In genomic region chr16:75486666-75487313, GRCh38 we compare ENCODE assay signal across 1 cellular context.
TF ChIP-seq lines count a peak whose summit lies in the region.

No MANE protein-coding gene starts in this region.

TF ChIP-seq in HepG2, 621 proteins besides CTCF, POLR2A, EP300 and RAD21:
- TF ChIP-seq ZNF546 (CRISPR knock-in tag; conservative IDR thresholded peaks at IDR 0.05) (no peak), TP53 (CRISPR knock-in tag; conservative IDR thresholded peaks at IDR 0.05) (no peak), BORCS8-MEF2B (CRISPR knock-in tag; IDR thresholded peaks at IDR 0.05) (no peak), TFDP1 (CRISPR knock-in tag; IDR thresholded peaks at IDR 0.05; ENCODE audit: borderline replicate concordance) (no peak), KLF12 (CRISPR knock-in tag; IDR thresholded peaks at IDR 0.05; ENCODE audit: borderline replicate concordance) (no peak), ZBTB40 (IDR thresholded peaks at IDR 0.05) (no peak), ZBTB40 (CRISPR knock-in tag; IDR thresholded peaks at IDR 0.05) (no peak), ZNF629 (CRISPR knock-in tag; conservative IDR thresholded peaks at IDR 0.05) (no peak), KDM3A (CRISPR knock-in tag; IDR thresholded peaks at IDR 0.05; ENCODE audit: low read depth) (no peak), REXO4 (CRISPR knock-in tag; IDR thresholded peaks at IDR 0.05; ENCODE audit: borderline replicate concordance) (no peak), NR2F2 (IDR thresholded peaks at IDR 0.05; ENCODE audit: borderline replicate concordance, low read depth) (no peak), HOXD1 (CRISPR knock-in tag; IDR thresholded peaks at IDR 0.05) (no peak), ZNF598 (CRISPR knock-in tag; IDR thresholded peaks at IDR 0.05; ENCODE audit: borderline replicate concordance) (no peak), CBX2 (IDR thresholded peaks at IDR 0.05; ENCODE audit: low read depth, low read length) (no peak), CBX2 (CRISPR knock-in tag; IDR thresholded peaks at IDR 0.05; ENCODE audit: low read depth) (no peak), CERS6 (CRISPR knock-in tag; IDR thresholded peaks at IDR 0.05) (no peak), TFAP4 (IDR thresholded peaks at IDR 0.05; ENCODE audit: borderline replicate concordance, low read depth) (no peak), MATR3 (CRISPR knock-in tag; IDR thresholded peaks at IDR 0.05) (no peak), NFE2 (CRISPR knock-in tag; IDR thresholded peaks at IDR 0.05) (no peak)
- TF ChIP-seq, protein P1, sequence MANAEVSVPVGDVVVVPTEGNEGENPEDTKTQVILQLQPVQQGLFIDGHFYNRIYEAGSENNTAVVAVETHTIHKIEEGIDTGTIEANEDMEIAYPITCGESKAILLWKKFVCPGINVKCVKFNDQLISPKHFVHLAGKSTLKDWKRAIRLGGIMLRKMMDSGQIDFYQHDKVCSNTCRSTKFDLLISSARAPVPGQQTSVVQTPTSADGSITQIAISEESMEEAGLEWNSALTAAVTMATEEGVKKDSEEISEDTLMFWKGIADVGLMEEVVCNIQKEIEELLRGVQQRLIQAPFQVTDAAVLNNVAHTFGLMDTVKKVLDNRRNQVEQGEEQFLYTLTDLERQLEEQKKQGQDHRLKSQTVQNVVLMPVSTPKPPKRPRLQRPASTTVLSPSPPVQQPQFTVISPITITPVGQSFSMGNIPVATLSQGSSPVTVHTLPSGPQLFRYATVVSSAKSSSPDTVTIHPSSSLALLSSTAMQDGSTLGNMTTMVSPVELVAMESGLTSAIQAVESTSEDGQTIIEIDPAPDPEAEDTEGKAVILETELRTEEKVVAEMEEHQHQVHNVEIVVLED (CRISPR knock-in tag; IDR thresholded peaks at IDR 0.05; ENCODE audit: borderline replicate concordance): no peak
- TF ChIP-seq, protein P2, sequence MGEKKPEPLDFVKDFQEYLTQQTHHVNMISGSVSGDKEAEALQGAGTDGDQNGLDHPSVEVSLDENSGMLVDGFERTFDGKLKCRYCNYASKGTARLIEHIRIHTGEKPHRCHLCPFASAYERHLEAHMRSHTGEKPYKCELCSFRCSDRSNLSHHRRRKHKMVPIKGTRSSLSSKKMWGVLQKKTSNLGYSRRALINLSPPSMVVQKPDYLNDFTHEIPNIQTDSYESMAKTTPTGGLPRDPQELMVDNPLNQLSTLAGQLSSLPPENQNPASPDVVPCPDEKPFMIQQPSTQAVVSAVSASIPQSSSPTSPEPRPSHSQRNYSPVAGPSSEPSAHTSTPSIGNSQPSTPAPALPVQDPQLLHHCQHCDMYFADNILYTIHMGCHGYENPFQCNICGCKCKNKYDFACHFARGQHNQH (CRISPR knock-in tag; IDR thresholded peaks at IDR 0.05): no peak
